Comparison of ENCODE assay signal across 1 cellular context in genomic region chr4:104629601-104630000, GRCh38.
TF ChIP-seq lines count a peak whose summit lies in the region.

No MANE protein-coding gene starts in this region.

TF ChIP-seq in WTC11, 78 proteins besides CTCF, POLR2A, EP300 and RAD21 (continued from another document):
- no peak for TF ChIP-seq TP53 (CRISPR knock-in tag; IDR thresholded peaks at IDR 0.05)
- no peak for TF ChIP-seq ATF3 (CRISPR knock-in tag; conservative IDR thresholded peaks at IDR 0.05)
- no peak for TF ChIP-seq MYBL2 (CRISPR knock-in tag; IDR thresholded peaks at IDR 0.05)
